1 cellular context compared by ENCODE assay signal in genomic region chr14:56840221-56840620, GRCh38.
TF ChIP-seq lines count a peak whose summit lies in the region.

No MANE protein-coding gene starts in this region.

TF ChIP-seq in WTC11, 78 proteins besides CTCF, POLR2A, EP300 and RAD21 (continued from another document):
- TF ChIP-seq PRDM15 (CRISPR knock-in tag; IDR thresholded peaks at IDR 0.05), result no peak
- TF ChIP-seq ZNF425 (CRISPR knock-in tag; conservative IDR thresholded peaks at IDR 0.05), result no peak
- no peak for TF ChIP-seq NR2C2 (CRISPR knock-in tag; IDR thresholded peaks at IDR 0.05)
- TF ChIP-seq E2F1 (CRISPR knock-in tag; IDR thresholded peaks at IDR 0.05), result no peak
- TF ChIP-seq USF1 (CRISPR knock-in tag; IDR thresholded peaks at IDR 0.05), result no peak
- no peak for TF ChIP-seq GABPB1 (CRISPR knock-in tag; IDR thresholded peaks at IDR 0.05)
- no peak for TF ChIP-seq ELF4 (CRISPR knock-in tag; IDR thresholded peaks at IDR 0.05; ENCODE audit: low read depth)
- no peak for TF ChIP-seq JAZF1 (CRISPR knock-in tag; IDR thresholded peaks at IDR 0.05)
- TF ChIP-seq ARID4B (CRISPR knock-in tag; IDR thresholded peaks at IDR 0.05; ENCODE audit: borderline replicate concordance), result no peak
- no peak for TF ChIP-seq ZBTB21 (CRISPR knock-in tag; IDR thresholded peaks at IDR 0.05; ENCODE audit: borderline replicate concordance)
